ENCODE assay signal across 9 cellular contexts in genomic region chr18:35050638-35051287, GRCh38. TPM values are rescaled to one million over a fixed set of nuclear protein-coding genes. Genes with fewer than 3 reads are reported as not detected.
DNase-seq lines count a peak whose midpoint lies in the region; ATAC-seq lines count a peak whose summit lies in the region.
"Had no signal": no experiment of that assay in that cellular context is flagged by ENCODE, and none has a peak within 500 bp of the region (broad histone marks: within the 10 kb centered on the region; RNA-seq: fewer than 3 reads in every experiment).

No MANE protein-coding gene starts in this region.

- no peak overlapping the region for H2BK12ac ChIP-seq in trophoblast cell (ENCODE audit: low read length)

- H3K18ac ChIP-seq in trophoblast cell (ENCODE audit: low read length): no peak overlapping the region

- ATAC-seq in GM18861 (IDR thresholded peaks at IDR 0.05; ENCODE audit: unreplicated experiment): peak; percentile 31
- peak; percentile 24 for ATAC-seq in HG03571 (IDR thresholded peaks at IDR 0.05; ENCODE audit: unreplicated experiment)
- ATAC-seq: HCT116 had no signal

- no peak overlapping the region for H3K4me3 ChIP-seq in trophoblast cell (ENCODE audit: low read depth, low read length)

- no peak overlapping the region for H2AFZ ChIP-seq in trophoblast cell (ENCODE audit: insufficient read depth, low read length, poor library complexity)

- intact Hi-C loops in dendritic cell treated with granulocyte-macrophage colony-stimulating factor and Interleukin-4, amounts not matched to agents 40 ng/mL and 50 ng/mL, for 4 days (cut with micrococcal nuclease): no loop called here

- no CpG with 5 or more reads among the region's 3 CpGs for WGBS in trophoblast cell (ENCODE audit: extremely low coverage, insufficient coverage, insufficient read length)

- H3K4me1 ChIP-seq in trophoblast cell (ENCODE audit: control insufficient read depth in 1 of 2, insufficient read depth in 2 of 2, low read length in 2 of 2): peaks cover 3 to 6% of the 10 kb centered on the region in 2 experiments

- DNase-seq in trophoblast cell: no peak
- no peak for DNase-seq in D341Med (ENCODE audit: low spot score)
- DNase-seq in stimulated activated naive CD4-positive, alpha-beta T cell (lab: John Stamatoyannopoulos, UW): no peak
- DNase-seq in HK-2 (ENCODE audit: unreplicated experiment): no peak
- no peak for DNase-seq in central memory CD4-positive, alpha-beta T cell

- H4K12ac ChIP-seq in trophoblast cell (ENCODE audit: low read depth, low read length): no peak overlapping the region

- H3K27me3 Mint-ChIP-seq in dendritic cell treated with granulocyte-macrophage colony-stimulating factor and Interleukin-4, amounts not matched to agents 40 ng/mL and 50 ng/mL, for 4 days: no peaks in the 10 kb centered on the region

- peaks cover 40% of the 10 kb centered on the region for H3K4me1 Mint-ChIP-seq in dendritic cell treated with granulocyte-macrophage colony-stimulating factor and Interleukin-4, amounts not matched to agents 40 ng/mL and 50 ng/mL, for 4 days (ENCODE audit: low read depth)

- no peaks in the 10 kb centered on the region for H3K36me3 ChIP-seq in trophoblast cell (ENCODE audit: control insufficient read depth in 1 of 2, insufficient read depth in 2 of 2, low read length in 2 of 2)

- no peak overlapping the region for H4K8ac ChIP-seq in trophoblast cell (ENCODE audit: low read depth, low read length)

- H3K79me1 ChIP-seq in trophoblast cell (ENCODE audit: low read length): no peaks in the 10 kb centered on the region

- H3K23ac ChIP-seq in trophoblast cell (ENCODE audit: low read length): no peak overlapping the region

- peak overlapping the region; percentile 58 for H3K4me3 Mint-ChIP-seq in dendritic cell treated with granulocyte-macrophage colony-stimulating factor and Interleukin-4, amounts not matched to agents 40 ng/mL and 50 ng/mL, for 4 days

- no peaks in the 10 kb centered on the region for H3K79me2 ChIP-seq in trophoblast cell (ENCODE audit: control insufficient read depth, insufficient read depth, low read length, poor library complexity)

- no peak overlapping the region for H4K91ac ChIP-seq in trophoblast cell (ENCODE audit: low read depth, low read length)

- H3K27ac Mint-ChIP-seq in dendritic cell treated with granulocyte-macrophage colony-stimulating factor and Interleukin-4, amounts not matched to agents 40 ng/mL and 50 ng/mL, for 4 days: peak overlapping the region; percentile 87

- H2AK5ac ChIP-seq in trophoblast cell (ENCODE audit: low read length): no peak overlapping the region

- H3K36me3 Mint-ChIP-seq in dendritic cell treated with granulocyte-macrophage colony-stimulating factor and Interleukin-4, amounts not matched to agents 40 ng/mL and 50 ng/mL, for 4 days (ENCODE audit: low read depth): peaks cover 5% of the 10 kb centered on the region

- H3K27ac ChIP-seq in trophoblast cell (ENCODE audit: low read depth, low read length): no peak overlapping the region

- H3K4ac ChIP-seq in trophoblast cell (ENCODE audit: low read depth, low read length): no peak overlapping the region

- H3K27me3 ChIP-seq in trophoblast cell (ENCODE audit: insufficient read depth, low read length): no peaks in the 10 kb centered on the region

- H2BK5ac ChIP-seq in trophoblast cell (ENCODE audit: low read depth, low read length, poor library complexity): no peak overlapping the region

- no peak overlapping the region for H3K14ac ChIP-seq in trophoblast cell (ENCODE audit: low read length)

- no peaks in the 10 kb centered on the region for H3K9me3 ChIP-seq in trophoblast cell (ENCODE audit: insufficient read depth, low read depth, low read length)

- H3K9ac ChIP-seq in trophoblast cell (ENCODE audit: low read length): no peak overlapping the region

- peak overlapping the region; percentile 17 for H3K4me2 ChIP-seq in trophoblast cell (ENCODE audit: low read length)

- no peaks in the 10 kb centered on the region for H3K9me3 Mint-ChIP-seq in dendritic cell treated with granulocyte-macrophage colony-stimulating factor and Interleukin-4, amounts not matched to agents 40 ng/mL and 50 ng/mL, for 4 days

- H2BK120ac ChIP-seq in trophoblast cell (ENCODE audit: insufficient read depth, low read length, poor library complexity): no peak overlapping the region

RNA-seq across cellular contexts. Expression of gene MAPRE2, which starts 9.6 kb away (rescaled TPM):
- polyA plus RNA-seq in trophoblast cell (2013): 10.8 and 11.0 TPM in 2 replicates
